1 cellular context compared by ENCODE assay signal in genomic region chr11:1335811-1336761, GRCh38.
A peak's percentile ranks its signal among the peaks of the same experiment; 100 is the strongest.
TF ChIP-seq lines count a peak whose summit lies in the region.

No MANE protein-coding gene starts in this region.

TF ChIP-seq in GM12878, 131 proteins besides CTCF, POLR2A, EP300 and RAD21 (continued from another document):
- TF ChIP-seq CUX1 (IDR thresholded peaks at IDR 0.05; ENCODE audit: insufficient replicate concordance, low read depth, low read length): no peak
- TF ChIP-seq NKRF (conservative IDR thresholded peaks at IDR 0.05): no peak
- no peak for TF ChIP-seq PML (IDR thresholded peaks at IDR 0.05; ENCODE audit: low read length)
- TF ChIP-seq ESRRA (IDR thresholded peaks at IDR 0.05; ENCODE audit: low read length): no peak
- peak; percentile 27 for TF ChIP-seq MEF2B (IDR thresholded peaks at IDR 0.05; ENCODE audit: partially characterized antibody, poor library complexity, severe bottlenecking)
TF ChIP-seq in GM12878: peak in this region for 1.
